Comparison of ENCODE assay signal across 16 cellular contexts in the genomic region with DNA sequence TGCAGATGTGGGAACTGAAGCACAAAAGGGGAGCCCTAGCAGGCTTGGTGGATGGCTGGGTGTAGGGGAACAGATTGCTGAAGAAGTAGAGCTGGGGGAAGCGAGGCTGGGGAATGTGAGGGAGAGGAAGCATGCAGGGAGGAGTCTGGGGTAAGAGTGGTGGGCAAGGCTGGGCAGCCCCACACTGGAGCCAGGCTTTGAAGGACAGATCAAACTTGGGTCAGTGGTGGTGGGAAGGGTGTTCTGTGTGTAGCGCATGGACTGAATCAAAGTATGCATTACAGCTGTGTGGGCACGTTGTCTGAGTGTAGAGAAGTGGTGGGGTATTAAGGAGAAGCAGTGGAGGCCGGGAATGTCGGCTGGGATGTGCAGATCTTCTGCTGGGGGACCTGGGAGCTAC.
DNase-seq lines count a peak whose midpoint lies in the region; ATAC-seq and TF ChIP-seq lines count a peak whose summit lies in the region.
"Had no signal": no experiment of that assay in that cellular context is flagged by ENCODE, and none has a peak within 500 bp of the region (broad histone marks: within the 10 kb centered on the region; RNA-seq: fewer than 3 reads in every experiment).

No MANE protein-coding gene starts in this region.

- no peak overlapping the region for H3K27ac Mint-ChIP-seq in T-helper 2 cell treated with Interferon-gamma antibody and Interleukin-4, amounts not matched to agents 5 μg/mL and 100 μg/mL, for 36 hours
- H3K27ac Mint-ChIP-seq in neural crest cell (ENCODE audit: unreplicated experiment): peak overlapping the region; percentile 46
- peak overlapping the region in 1 of 9 donors; percentile 3 for H3K27ac Mint-ChIP-seq in naive thymus-derived CD4-positive, alpha-beta T cell
- H3K27ac Mint-ChIP-seq: CD8-positive, alpha-beta memory T cell had no signal

- intact Hi-C loops in esophagus muscularis mucosa (cut with DNase I): no loop called here
- intact Hi-C loops in naive thymus-derived CD4-positive, alpha-beta T cell (cut with micrococcal nuclease): no loop called here

- no peak overlapping the region for H3K4me3 ChIP-seq in esophagus muscularis mucosa
- no peak overlapping the region for H3K4me3 ChIP-seq in naive thymus-derived CD4-positive, alpha-beta T cell (ENCODE audit: low read length)
- H3K4me3 ChIP-seq: BLaER1 had no signal

- no peaks in the 10 kb centered on the region for H3K9me3 Mint-ChIP-seq in T-helper 2 cell treated with Interferon-gamma antibody and Interleukin-4, amounts not matched to agents 5 μg/mL and 100 μg/mL, for 36 hours
- no peaks in the 10 kb centered on the region for H3K9me3 Mint-ChIP-seq in neural crest cell
- H3K9me3 Mint-ChIP-seq in naive thymus-derived CD4-positive, alpha-beta T cell: peaks cover 0 to 1% (median 0%) of the 10 kb centered on the region in 11 donors

- POLR2A ChIA-PET in naive thymus-derived CD4-positive, alpha-beta T cell (lab: Charles Lee): no interaction called here

- H3K36me3 Mint-ChIP-seq in T-helper 2 cell treated with Interferon-gamma antibody and Interleukin-4, amounts not matched to agents 5 μg/mL and 100 μg/mL, for 36 hours (ENCODE audit: low read depth): no peaks in the 10 kb centered on the region
- H3K36me3 Mint-ChIP-seq in neural crest cell (ENCODE audit: low read depth): no peaks in the 10 kb centered on the region
- no peaks in the 10 kb centered on the region for H3K36me3 Mint-ChIP-seq in naive thymus-derived CD4-positive, alpha-beta T cell
- H3K36me3 Mint-ChIP-seq: CD8-positive, alpha-beta memory T cell had no signal

- no peak for TF ChIP-seq CTCF in esophagus muscularis mucosa (IDR thresholded peaks at IDR 0.05)
- no peak for TF ChIP-seq CTCF in neural crest cell (conservative IDR thresholded peaks at IDR 0.05)

- no peak for TF ChIP-seq EP300 in esophagus muscularis mucosa (IDR thresholded peaks at IDR 0.05)

- WGBS in esophagus muscularis mucosa: 84% methylated on average over 5 of the region's 5 CpGs

- H3K4me1 ChIP-seq in esophagus muscularis mucosa: no peaks in the 10 kb centered on the region
- H3K4me1 ChIP-seq in naive thymus-derived CD4-positive, alpha-beta T cell (ENCODE audit: control insufficient read depth in 2 of 2, insufficient read depth in 2 of 2, low read length in 2 of 2): no peaks in the 10 kb centered on the region
- H3K4me1 ChIP-seq: BLaER1 had no signal

- H3K27ac ChIP-seq in esophagus muscularis mucosa (replicated peaks in 1 of 4): no peak overlapping the region
- no peak overlapping the region for H3K27ac ChIP-seq in naive thymus-derived CD4-positive, alpha-beta T cell (ENCODE audit: low read depth, low read length)
- H3K27ac ChIP-seq: 22Rv1, BLaER1, HL-60 had no signal

- H3K36me3 ChIP-seq in esophagus muscularis mucosa: no peaks in the 10 kb centered on the region
- no peaks in the 10 kb centered on the region for H3K36me3 ChIP-seq in naive thymus-derived CD4-positive, alpha-beta T cell (ENCODE audit: control insufficient read depth in 2 of 3, insufficient read depth in 3 of 3, low read length in 3 of 3)
- H3K36me3 ChIP-seq: BLaER1 had no signal

- peaks cover 3% of the 10 kb centered on the region for H3K27me3 Mint-ChIP-seq in T-helper 2 cell treated with Interferon-gamma antibody and Interleukin-4, amounts not matched to agents 5 μg/mL and 100 μg/mL, for 36 hours (ENCODE audit: low read depth)
- H3K27me3 Mint-ChIP-seq in neural crest cell (ENCODE audit: low read depth): no peaks in the 10 kb centered on the region
- peaks cover 6 to 16% (median 15%) of the 10 kb centered on the region in 5 donors for H3K27me3 Mint-ChIP-seq in naive thymus-derived CD4-positive, alpha-beta T cell

- CTCF ChIA-PET in naive thymus-derived CD4-positive, alpha-beta T cell (lab: Charles Lee): no interaction called here

- no peak overlapping the region for H3K4me3 Mint-ChIP-seq in T-helper 2 cell treated with Interferon-gamma antibody and Interleukin-4, amounts not matched to agents 5 μg/mL and 100 μg/mL, for 36 hours
- no peak overlapping the region for H3K4me3 Mint-ChIP-seq in neural crest cell
- no peak overlapping the region for H3K4me3 Mint-ChIP-seq in naive thymus-derived CD4-positive, alpha-beta T cell
- H3K4me3 Mint-ChIP-seq: CD8-positive, alpha-beta memory T cell had no signal

- peaks cover 0 to 8% (median 2%) of the 10 kb centered on the region in 4 donors for H3K9me3 ChIP-seq in esophagus muscularis mucosa
- no peaks in the 10 kb centered on the region for H3K9me3 ChIP-seq in naive thymus-derived CD4-positive, alpha-beta T cell (ENCODE audit: control insufficient read depth in 2 of 3, low read length in 3 of 3)
- H3K9me3 ChIP-seq: BLaER1, Caco-2 had no signal

- DNase-seq in T-helper 2 cell treated with Interferon-gamma antibody and Interleukin-4, amounts not matched to agents 5 μg/mL and 100 μg/mL, for 36 hours (ENCODE audit: low spot score): peak; percentile 2
- no peak for DNase-seq in T-helper 2 cell
- peak; percentile 89 for DNase-seq in esophagus muscularis mucosa (ENCODE audit: extremely low spot score)
- DNase-seq in neural crest cell (ENCODE audit: low read depth, low spot score): no peak
- DNase-seq in naive thymus-derived CD4-positive, alpha-beta T cell: no peak
- DNase-seq in OCI-M2 (lab: John Stamatoyannopoulos, UW; ENCODE audit: unreplicated experiment): no peak
- DNase-seq in stimulated activated CD4-positive, alpha-beta T cell treated with anti-CD3 and anti-CD28 coated beads, Interleukin-15, amount 100 ng/mL, for 24 hours: no peak
- DNase-seq: AML-193; Caco-2; CD8-positive, alpha-beta memory T cell; DND-41; GDM1 had no signal

- no peak for ATAC-seq in naive thymus-derived CD4-positive, alpha-beta T cell
- ATAC-seq: HCT116 had no signal

- TF ChIP-seq POLR2A in esophagus muscularis mucosa (IDR thresholded peaks at IDR 0.05; ENCODE audit: low read depth): no peak

- no peaks in the 10 kb centered on the region for H3K27me3 ChIP-seq in esophagus muscularis mucosa
- no peaks in the 10 kb centered on the region for H3K27me3 ChIP-seq in naive thymus-derived CD4-positive, alpha-beta T cell (ENCODE audit: control insufficient read depth in 2 of 2, insufficient read depth in 2 of 2, low read length in 2 of 2)
- H3K27me3 ChIP-seq: BLaER1 had no signal

- no peaks in the 10 kb centered on the region for H3K4me1 Mint-ChIP-seq in T-helper 2 cell treated with Interferon-gamma antibody and Interleukin-4, amounts not matched to agents 5 μg/mL and 100 μg/mL, for 36 hours (ENCODE audit: low read depth)
- H3K4me1 Mint-ChIP-seq in neural crest cell: peaks cover 36% of the 10 kb centered on the region
- H3K4me1 Mint-ChIP-seq in naive thymus-derived CD4-positive, alpha-beta T cell: peaks cover 0 to 3% (median 0%) of the 10 kb centered on the region in 7 donors
- H3K4me1 Mint-ChIP-seq: CD8-positive, alpha-beta memory T cell had no signal

Comparison
In these comparisons a context has a peak if more than half of its experiments do, and no peak if none do; other contexts are left out.
1. DNase-seq: peak in T-helper 2 cell treated with Interferon-gamma antibody and Interleukin-4, amounts not matched to agents 5 μg/mL and 100 μg/mL, for 36 hours (single experiment) and esophagus muscularis mucosa (single experiment); none in T-helper 2 cell (0 of 5), neural crest cell (single experiment), naive thymus-derived CD4-positive, alpha-beta T cell (0 of 9), OCI-M2 (single experiment) and stimulated activated CD4-positive, alpha-beta T cell treated with anti-CD3 and anti-CD28 coated beads, Interleukin-15, amount 100 ng/mL, for 24 hours (single experiment).